8 cellular contexts compared by ENCODE assay signal in genomic region chr14:21071225-21072041, GRCh38. TPM values are rescaled to one million over a fixed set of nuclear protein-coding genes. Genes with fewer than 3 reads are reported as not detected.
DNase-seq lines count a peak whose midpoint lies in the region; ATAC-seq lines count a peak whose summit lies in the region.

No MANE protein-coding gene starts in this region.

- peak overlapping the region; percentile 81 to 91 (median 86) for H3K4me3 Mint-ChIP-seq in CD8-positive, alpha-beta memory T cell
- peak overlapping the region; percentile 68 for H3K4me3 Mint-ChIP-seq in activated CD8-positive, alpha-beta T cell treated with anti-CD3 and anti-CD28 coated beads, Interleukin-2, amount 10 ng/mL, durations not matched to agents 7 days and 5 days

- CTCF ChIA-PET in CD8-positive, alpha-beta memory T cell (lab: Charles Lee) = interaction anchor here (0.8 to 4.0 kb wide), 10 partner anchors 15 to 66 kb away, joined by 3 to 47 read pairs (median 5); no protein-coding TSS in a partner anchor
- CTCF ChIA-PET in activated CD8-positive, alpha-beta T cell treated with anti-CD3 and anti-CD28 coated beads, Interleukin-2, amount 10 ng/mL, durations not matched to agents 7 days and 5 days (lab: Charles Lee) = interaction anchor here (0.8 to 3.4 kb wide), 8 partner anchors 11 to 57 kb away, joined by 3 to 57 read pairs (median 16); partner anchors contain the start of gene TMEM253

- H3K4me1 Mint-ChIP-seq in CD8-positive, alpha-beta memory T cell = peaks cover 23 to 40% (median 29%) of the 10 kb centered on the region in 3 donors
- H3K4me1 Mint-ChIP-seq in activated CD8-positive, alpha-beta T cell treated with anti-CD3 and anti-CD28 coated beads, Interleukin-2, amount 10 ng/mL, durations not matched to agents 7 days and 5 days (ENCODE audit: low read depth) = peaks cover 37% of the 10 kb centered on the region

- no peaks in the 10 kb centered on the region for H3K9me3 ChIP-seq in CD8-positive, alpha-beta memory T cell (ENCODE audit: low read length)
- no peaks in the 10 kb centered on the region for H3K9me3 ChIP-seq in mucosa of rectum (ENCODE audit: control insufficient read depth in 2 of 2, low read length in 2 of 2)

- peak overlapping the region; percentile 83 to 89 for H3K9ac ChIP-seq in mucosa of rectum (ENCODE audit: low read depth in 1 of 2, low read length in 2 of 2)

- POLR2A ChIA-PET in CD8-positive, alpha-beta memory T cell (lab: Charles Lee) = interaction anchor here (0.5 to 2.0 kb wide), 6 partner anchors 12 to 47 kb away, joined by 3 to 10 read pairs (median 3); partner anchors contain the start of genes NDRG2 and ZNF219
- POLR2A ChIA-PET in activated CD8-positive, alpha-beta T cell treated with anti-CD3 and anti-CD28 coated beads, Interleukin-2, amount 10 ng/mL, durations not matched to agents 7 days and 5 days (lab: Charles Lee) = interaction anchor here (0.8 to 1.3 kb wide), 3 partner anchors 11 to 32 kb away, joined by 3 read pairs; no protein-coding TSS in a partner anchor

- peak overlapping the region in 7 of 8 donors; percentile 56 to 91 (median 88) for H3K27ac Mint-ChIP-seq in CD8-positive, alpha-beta memory T cell
- no peak overlapping the region for H3K27ac Mint-ChIP-seq in activated CD8-positive, alpha-beta T cell treated with anti-CD3 and anti-CD28 coated beads, Interleukin-2, amount 10 ng/mL, durations not matched to agents 7 days and 5 days

- peaks cover 60% of the 10 kb centered on the region for H3K27me3 ChIP-seq in CD8-positive, alpha-beta memory T cell (ENCODE audit: insufficient read depth, low read length, poor library complexity, severe bottlenecking)
- H3K27me3 ChIP-seq in mucosa of rectum (ENCODE audit: control insufficient read depth in 2 of 2, insufficient read depth in 2 of 2, low read length in 2 of 2) = no peaks in the 10 kb centered on the region

- peak overlapping the region; percentile 60 for H3K4me3 ChIP-seq in CD8-positive, alpha-beta memory T cell (ENCODE audit: low read length)
- peak overlapping the region; percentile 86 to 87 for H3K4me3 ChIP-seq in mucosa of rectum (ENCODE audit: low read length in 2 of 2)

- H3K4me1 ChIP-seq in CD8-positive, alpha-beta memory T cell (ENCODE audit: insufficient read depth, low read length) = peaks cover 36% of the 10 kb centered on the region
- H3K4me1 ChIP-seq in mucosa of rectum (ENCODE audit: control insufficient read depth in 2 of 2, insufficient read depth in 2 of 2, low read length in 2 of 2) = peaks cover 33% of the 10 kb centered on the region in 2 donors

- DNase-seq in CD8-positive, alpha-beta memory T cell = peak in 4 of 5 donors; percentile 30 to 70 (median 40)
- peak; percentile 68 for DNase-seq in NCI-H526 treated with DMSO at 0.1 percent for 48 hours (lab: John Stamatoyannopoulos, UW)
- peak; percentile 65 for DNase-seq in activated CD8-positive, alpha-beta T cell treated with anti-CD3 and anti-CD28 coated beads, Interleukin-2, amount 10 ng/mL, durations not matched to agents 7 days and 5 days
- peak; percentile 98 for DNase-seq in fibroblast of gingiva (ENCODE audit: low read depth)

- no peaks in the 10 kb centered on the region for H3K36me3 Mint-ChIP-seq in CD8-positive, alpha-beta memory T cell
- no peaks in the 10 kb centered on the region for H3K36me3 Mint-ChIP-seq in activated CD8-positive, alpha-beta T cell treated with anti-CD3 and anti-CD28 coated beads, Interleukin-2, amount 10 ng/mL, durations not matched to agents 7 days and 5 days (ENCODE audit: low read depth)

- ATAC-seq in GM19372 (IDR thresholded peaks at IDR 0.05; ENCODE audit: low read depth, unreplicated experiment) (peak; percentile 47), HG03439 (IDR thresholded peaks at IDR 0.05; ENCODE audit: unreplicated experiment) (peak; percentile 39)
- peak; percentile 63 for ATAC-seq in activated CD8-positive, alpha-beta T cell treated with anti-CD3 and anti-CD28 coated beads, Interleukin-2, amount 10 ng/mL, durations not matched to agents 7 days and 5 days

- H3K27ac ChIP-seq in CD8-positive, alpha-beta memory T cell (ENCODE audit: low read depth, low read length) = peak overlapping the region; percentile 31
- peak overlapping the region; percentile 83 to 93 for H3K27ac ChIP-seq in mucosa of rectum (ENCODE audit: low read depth in 2 of 2, low read length in 2 of 2)
- peak overlapping the region; percentile 77 for H3K27ac ChIP-seq in temporal lobe (ENCODE audit: low read depth, low read length)

- no peaks in the 10 kb centered on the region for H3K9me3 Mint-ChIP-seq in CD8-positive, alpha-beta memory T cell
- no peaks in the 10 kb centered on the region for H3K9me3 Mint-ChIP-seq in activated CD8-positive, alpha-beta T cell treated with anti-CD3 and anti-CD28 coated beads, Interleukin-2, amount 10 ng/mL, durations not matched to agents 7 days and 5 days (ENCODE audit: insufficient read depth)

- peaks cover 51 to 64% of the 10 kb centered on the region in 2 donors for H3K27me3 Mint-ChIP-seq in CD8-positive, alpha-beta memory T cell
- H3K27me3 Mint-ChIP-seq in activated CD8-positive, alpha-beta T cell treated with anti-CD3 and anti-CD28 coated beads, Interleukin-2, amount 10 ng/mL, durations not matched to agents 7 days and 5 days (ENCODE audit: low read depth) = peaks cover 63% of the 10 kb centered on the region

- no peaks in the 10 kb centered on the region for H3K36me3 ChIP-seq in CD8-positive, alpha-beta memory T cell (ENCODE audit: insufficient read depth, low read length)
- peaks cover 19 to 29% of the 10 kb centered on the region in 2 donors for H3K36me3 ChIP-seq in mucosa of rectum (ENCODE audit: control insufficient read depth in 2 of 2, insufficient read depth in 2 of 2, low read length in 2 of 2)

RNA-seq across cellular contexts. Expression of gene ARHGEF40, which starts 1.3 kb away (rescaled TPM):
- total RNA-seq in CD8-positive, alpha-beta memory T cell = under 1 TPM; 0.16 to 0.39 TPM
- 0.40 TPM for polyA plus RNA-seq in CD8-positive, alpha-beta memory T cell
- total RNA-seq in activated CD8-positive, alpha-beta T cell treated with anti-CD3 and anti-CD28 coated beads, Interleukin-2, amount 10 ng/mL, durations not matched to agents 7 days and 5 days = under 1 TPM; 0.53 to 0.83 TPM
- total RNA-seq in temporal lobe = 15.0 TPM

RNA-seq across cellular contexts. Expression of gene RNASE8, which starts 13.8 kb away (rescaled TPM):
- total RNA-seq in CD8-positive, alpha-beta memory T cell = not detected
- not detected for polyA plus RNA-seq in CD8-positive, alpha-beta memory T cell
- total RNA-seq in activated CD8-positive, alpha-beta T cell treated with anti-CD3 and anti-CD28 coated beads, Interleukin-2, amount 10 ng/mL, durations not matched to agents 7 days and 5 days = not detected
- total RNA-seq in temporal lobe = not detected

RNA-seq across cellular contexts. Expression of gene ZNF219, which starts 27.0 kb away (rescaled TPM):
- total RNA-seq in CD8-positive, alpha-beta memory T cell = 1 to 10 TPM; 7.0 to 8.2 TPM
- 1.3 TPM for polyA plus RNA-seq in CD8-positive, alpha-beta memory T cell
- 1 to 10 TPM; 2.8 to 3.1 TPM for total RNA-seq in activated CD8-positive, alpha-beta T cell treated with anti-CD3 and anti-CD28 coated beads, Interleukin-2, amount 10 ng/mL, durations not matched to agents 7 days and 5 days
- 5.7 TPM for total RNA-seq in temporal lobe

RNA-seq across cellular contexts. Expression of gene RNASE7, which starts 29.3 kb away (rescaled TPM):
- total RNA-seq in CD8-positive, alpha-beta memory T cell = not detected
- not detected for polyA plus RNA-seq in CD8-positive, alpha-beta memory T cell
- total RNA-seq in activated CD8-positive, alpha-beta T cell treated with anti-CD3 and anti-CD28 coated beads, Interleukin-2, amount 10 ng/mL, durations not matched to agents 7 days and 5 days = not detected
- not detected for total RNA-seq in temporal lobe

RNA-seq across cellular contexts. Expression of gene TMEM253, which starts 29.4 kb away (rescaled TPM):
- not detected for total RNA-seq in CD8-positive, alpha-beta memory T cell
- not detected for polyA plus RNA-seq in CD8-positive, alpha-beta memory T cell
- not detected for total RNA-seq in activated CD8-positive, alpha-beta T cell treated with anti-CD3 and anti-CD28 coated beads, Interleukin-2, amount 10 ng/mL, durations not matched to agents 7 days and 5 days
- total RNA-seq in temporal lobe = not detected

Comparison
In these comparisons a context has a peak if more than half of its experiments do, and no peak if none do; other contexts are left out.
1. Peak in every context shown above with its lines: DNase-seq, ATAC-seq, H3K4me3 ChIP-seq and H3K27ac ChIP-seq.
2. DNase-seq: peak in every context shown above with its lines; median percentile 98 in fibroblast of gingiva; 68 in NCI-H526 treated with DMSO at 0.1 percent for 48 hours; 65 in activated CD8-positive, alpha-beta T cell treated with anti-CD3 and anti-CD28 coated beads, Interleukin-2, amount 10 ng/mL, durations not matched to agents 7 days and 5 days; 40 in CD8-positive, alpha-beta memory T cell.
3. H3K27ac ChIP-seq: peak in every context shown above with its lines; median percentile 88 in mucosa of rectum; 77 in temporal lobe; 31 in CD8-positive, alpha-beta memory T cell.